In the genomic region with DNA sequence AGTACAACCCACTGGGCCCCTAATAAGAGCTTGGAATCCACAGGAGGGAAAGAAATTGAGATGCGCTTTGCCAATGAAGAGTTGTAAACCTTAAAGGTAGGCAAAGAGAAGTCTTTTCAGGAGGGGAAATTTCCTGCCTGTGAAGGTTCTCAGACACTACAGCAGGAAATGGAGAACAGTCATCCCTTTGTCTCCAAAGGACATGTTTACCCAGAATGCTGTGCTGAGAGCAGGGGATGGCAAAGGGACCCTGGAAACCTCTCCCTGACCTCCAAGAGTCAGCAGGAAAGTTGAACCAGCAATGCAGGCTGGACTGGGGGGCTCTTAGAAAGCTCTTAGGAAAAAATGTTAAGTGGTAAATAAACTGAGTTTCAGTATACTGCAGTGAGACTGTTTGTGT, we compare ENCODE assay signal across 36 cellular contexts.
"Had no signal": no experiment of that assay in that cellular context is flagged by ENCODE, and none has a peak within 500 bp of the region (broad histone marks: within the 10 kb centered on the region; RNA-seq: fewer than 3 reads in every experiment).

No MANE protein-coding gene starts in this region.

- H3K4me3 ChIP-seq: Peyer's patch, SJSA1 had no signal

- H3K4me2 ChIP-seq: KMS-11, SK-N-SH had no signal

- H3K36me3 ChIP-seq: brain microvascular endothelial cell, Peyer's patch, SJSA1 had no signal

- H3K27me3 ChIP-seq: brain microvascular endothelial cell, Peyer's patch, SJSA1 had no signal

- H3K9me3 ChIP-seq: Peyer's patch, SJSA1, SK-N-SH had no signal

- ATAC-seq: activated CD4-positive, alpha-beta T cell treated with anti-CD3 and anti-CD28 coated beads for 36 hours; activated CD4-positive, CD25-positive, alpha-beta regulatory T cell treated with anti-CD3 and anti-CD28 coated beads, Interleukin-2, amount 50 U/mL, for 24 hours; activated naive CD8-positive, alpha-beta T cell treated with anti-CD3 and anti-CD28 coated beads, Interleukin-2, amount 50 U/mL, for 24 hours; activated T-cell treated with anti-CD3 and anti-CD28 coated beads, Interleukin-2, amount 50 U/mL, for 4 hours; PC-3; WTC11 had no signal

- H3K9ac ChIP-seq: KMS-11, SK-N-SH had no signal

- H3K27ac Mint-ChIP-seq: activated CD4-positive, alpha-beta memory T cell treated with anti-CD3 and anti-CD28 coated beads for 36 hours; activated CD4-positive, alpha-beta T cell treated with anti-CD3 and anti-CD28 coated beads for 36 hours; activated naive CD4-positive, alpha-beta T cell treated with anti-CD3 and anti-CD28 coated beads, Interleukin-2, amount 10 ng/mL, durations not matched to agents 7 days and 5 days; activated naive CD8-positive, alpha-beta T cell; activated naive CD8-positive, alpha-beta T cell treated with anti-CD3 and anti-CD28 coated beads, Interleukin-2, amount 50 U/mL, for 24 hours; activated T-helper 1 cell treated with anti-CD3 and anti-CD28 coated beads, Interleukin-12 subunit alpha, Interleukin-12 subunit beta, Interleukin-2, Interleukin-4 antibody, amounts not matched to agents 30 ng/mL and 10 ng/mL and 1 ng/mL, durations not matched to agents 14 hours and 24 hours and 36 hours; T-helper 1 cell treated with Interleukin-12 subunit alpha and Interleukin-12 subunit beta and Interleukin-4 antibody, amounts not matched to agents 30 μg/mL and 1 μg/mL, for 36 hours; T-helper 2 cell treated with Interferon-gamma antibody and Interleukin-4, amounts not matched to agents 5 μg/mL and 100 μg/mL, for 36 hours; WTC11 had no signal

- DNase-seq: activated CD4-positive, alpha-beta memory T cell treated with anti-CD3 and anti-CD28 coated beads for 36 hours; activated CD4-positive, alpha-beta T cell treated with anti-CD3 and anti-CD28 coated beads for 36 hours; activated CD4-positive, alpha-beta T cell treated with anti-CD3 and anti-CD28 coated beads, Interleukin-2, amount 50 U/mL, for 1 hour; activated CD8-positive, alpha-beta memory T cell treated with anti-CD3 and anti-CD28 coated beads, Interleukin-2, amount 50 U/mL, for 4 hours; activated effector memory CD4-positive, alpha-beta T cell treated with Interleukin-2 at 50 U/mL for 16 hours; activated naive CD4-positive, alpha-beta T cell treated with anti-CD3 and anti-CD28 coated beads, Interleukin-2, amount 10 ng/mL, durations not matched to agents 7 days and 5 days; activated naive CD8-positive, alpha-beta T cell treated with anti-CD3 and anti-CD28 coated beads, Interleukin-2, amount 50 U/mL, for 24 hours; activated T-cell treated with anti-CD3 and anti-CD28 coated beads for 4 hours; activated T-cell treated with anti-CD3 and anti-CD28 coated beads, Interleukin-2, amount 50 U/mL, for 4 hours; anterior cingulate cortex; brain microvascular endothelial cell; central memory CD4-positive, alpha-beta T cell; NCI-H1092 treated with DMSO at 0.1 percent for 48 hours; NCI-H1417; NCI-H146; NCI-H187; NCI-H2029 treated with DMSO at 0.1 percent for 48 hours; NCI-H2107; NCI-H2171; NCI-H510A; NCI-H526; NCI-H748 treated with DMSO at 0.1 percent for 48 hours; NK-92 treated with Interleukin-12 subunit alpha and Interleukin-12 subunit beta, amount 100 ng/mL, for 24 hours; PC-3; Peyer's patch; RPMI8226; SHP77 treated with DMSO at 0.1 percent for 48 hours; SK-N-SH had no signal

- H3K9me3 Mint-ChIP-seq: activated T-cell treated with anti-CD3 and anti-CD28 coated beads, Interleukin-2, amount 50 U/mL, for 4 hours; activated T-helper 1 cell treated with anti-CD3 and anti-CD28 coated beads, Interleukin-12 subunit alpha, Interleukin-12 subunit beta, Interleukin-2, Interleukin-4 antibody, amounts not matched to agents 30 ng/mL and 10 ng/mL and 1 ng/mL, durations not matched to agents 14 hours and 24 hours and 36 hours; T-helper 1 cell treated with Interleukin-12 subunit alpha and Interleukin-12 subunit beta and Interleukin-4 antibody, amounts not matched to agents 30 μg/mL and 1 μg/mL, for 36 hours had no signal

- H3K27ac ChIP-seq: brain microvascular endothelial cell, KMS-11, Peyer's patch, SJSA1 had no signal

- H3K4me3 Mint-ChIP-seq: activated CD4-positive, alpha-beta memory T cell treated with anti-CD3 and anti-CD28 coated beads for 36 hours; activated CD4-positive, alpha-beta T cell treated with anti-CD3 and anti-CD28 coated beads for 36 hours; activated naive CD4-positive, alpha-beta T cell treated with anti-CD3 and anti-CD28 coated beads, Interleukin-2, amount 10 ng/mL, durations not matched to agents 7 days and 5 days; activated naive CD8-positive, alpha-beta T cell; activated naive CD8-positive, alpha-beta T cell treated with anti-CD3 and anti-CD28 coated beads, Interleukin-2, amount 50 U/mL, for 24 hours; activated T-cell treated with anti-CD3 and anti-CD28 coated beads, Interleukin-2, amount 50 U/mL, for 4 hours; activated T-helper 1 cell treated with anti-CD3 and anti-CD28 coated beads, Interleukin-12 subunit alpha, Interleukin-12 subunit beta, Interleukin-2, Interleukin-4 antibody, amounts not matched to agents 30 ng/mL and 10 ng/mL and 1 ng/mL, durations not matched to agents 14 hours and 24 hours and 36 hours; T-helper 1 cell treated with Interleukin-12 subunit alpha and Interleukin-12 subunit beta and Interleukin-4 antibody, amounts not matched to agents 30 μg/mL and 1 μg/mL, for 36 hours; T-helper 2 cell treated with Interferon-gamma antibody and Interleukin-4, amounts not matched to agents 5 μg/mL and 100 μg/mL, for 36 hours; WTC11 had no signal

- H3K36me3 Mint-ChIP-seq: activated CD4-positive, alpha-beta memory T cell treated with anti-CD3 and anti-CD28 coated beads for 36 hours had no signal

- H3K4me1 Mint-ChIP-seq: WTC11 had no signal
